ENCODE assay signal across 12 cellular contexts in genomic region chr20:50295762-50296449, GRCh38.
A peak's percentile ranks its signal among the peaks of the same experiment; 100 is the strongest.
DNase-seq lines count a peak whose midpoint lies in the region; ATAC-seq and TF ChIP-seq lines count a peak whose summit lies in the region.
"Had no signal": no experiment of that assay in that cellular context is flagged by ENCODE, and none has a peak within 500 bp of the region (broad histone marks: within the 10 kb centered on the region; RNA-seq: fewer than 3 reads in every experiment).

No MANE protein-coding gene starts in this region.

- H3K27me3 ChIP-seq in gastroesophageal sphincter = no peaks in the 10 kb centered on the region
- no peaks in the 10 kb centered on the region for H3K27me3 ChIP-seq in suprapubic skin
- H3K27me3 ChIP-seq: MG63 had no signal

- WGBS in gastroesophageal sphincter (ENCODE audit: low coverage in 1 of 2), 2 donors = 77% methylated on average over 8 of the region's 20 CpGs; no CpG with 5 or more reads in 1 of the 2 donors
- WGBS in suprapubic skin = 65% methylated on average over 15 of the region's 20 CpGs

- no peak for TF ChIP-seq EP300 in gastroesophageal sphincter (IDR thresholded peaks at IDR 0.05)
- TF ChIP-seq EP300 in suprapubic skin (IDR thresholded peaks at IDR 0.05) = no peak

- TF ChIP-seq POLR2A in gastroesophageal sphincter (IDR thresholded peaks at IDR 0.05) (no peak), suprapubic skin (IDR thresholded peaks at IDR 0.05) (no peak)

- peaks cover 3 to 47% (median 15%) of the 10 kb centered on the region in 3 donors for H3K4me1 ChIP-seq in gastroesophageal sphincter
- peaks cover 35% of the 10 kb centered on the region for H3K4me1 ChIP-seq in suprapubic skin

- peak; percentile 30 for DNase-seq in NCI-H2196 (lab: John Stamatoyannopoulos, UW; ENCODE audit: unreplicated experiment)
- DNase-seq in NCI-H2196 treated with DMSO at 0.1 percent for 48 hours (lab: John Stamatoyannopoulos, UW; ENCODE audit: unreplicated experiment) = no peak
- DNase-seq in NCI-H2171 (lab: John Stamatoyannopoulos, UW) = peak; percentile 32
- no peak for DNase-seq in suprapubic skin (ENCODE audit: low spot score in 2 of 2)
- DNase-seq in cortex of kidney (lab: John Stamatoyannopoulos, UW) = no peak
- DNase-seq: ACHN; activated CD4-positive, alpha-beta memory T cell treated with anti-CD3 and anti-CD28 coated beads for 36 hours; MG63; T-helper 17 cell had no signal

- H3K36me3 ChIP-seq in gastroesophageal sphincter (no peaks in the 10 kb centered on the region), suprapubic skin (no peaks in the 10 kb centered on the region)
- H3K36me3 ChIP-seq: MG63 had no signal

- H3K9me3 ChIP-seq in gastroesophageal sphincter = no peaks in the 10 kb centered on the region
- H3K9me3 ChIP-seq in suprapubic skin = no peaks in the 10 kb centered on the region
- H3K9me3 ChIP-seq: MG63 had no signal

- ATAC-seq in gastroesophageal sphincter (no peak), HG03025 (IDR thresholded peaks at IDR 0.05; ENCODE audit: low FRiP score, unreplicated experiment) (no peak), GM21786 (IDR thresholded peaks at IDR 0.05; ENCODE audit: unreplicated experiment) (no peak)
- ATAC-seq: T-helper 17 cell had no signal

- TF ChIP-seq CTCF in gastroesophageal sphincter (IDR thresholded peaks at IDR 0.05) = no peak
- TF ChIP-seq CTCF in suprapubic skin (IDR thresholded peaks at IDR 0.05) = no peak

- H3K27ac ChIP-seq in gastroesophageal sphincter (peak overlapping the region in 3 of 4 donors; percentile 59 to 82 (median 79)), suprapubic skin (peak overlapping the region; percentile 16)

- H3K4me3 ChIP-seq in gastroesophageal sphincter = no peak overlapping the region
- H3K4me3 ChIP-seq in suprapubic skin = no peak overlapping the region
- H3K4me3 ChIP-seq: MG63 had no signal

Comparison
In these comparisons a context has a peak if more than half of its experiments do, and no peak if none do; other contexts are left out.
1. DNase-seq: peak in NCI-H2196 (single experiment) and NCI-H2171 (single experiment); none in NCI-H2196 treated with DMSO at 0.1 percent for 48 hours (single experiment), suprapubic skin (0 of 2) and cortex of kidney (single experiment).